In the genomic region with DNA sequence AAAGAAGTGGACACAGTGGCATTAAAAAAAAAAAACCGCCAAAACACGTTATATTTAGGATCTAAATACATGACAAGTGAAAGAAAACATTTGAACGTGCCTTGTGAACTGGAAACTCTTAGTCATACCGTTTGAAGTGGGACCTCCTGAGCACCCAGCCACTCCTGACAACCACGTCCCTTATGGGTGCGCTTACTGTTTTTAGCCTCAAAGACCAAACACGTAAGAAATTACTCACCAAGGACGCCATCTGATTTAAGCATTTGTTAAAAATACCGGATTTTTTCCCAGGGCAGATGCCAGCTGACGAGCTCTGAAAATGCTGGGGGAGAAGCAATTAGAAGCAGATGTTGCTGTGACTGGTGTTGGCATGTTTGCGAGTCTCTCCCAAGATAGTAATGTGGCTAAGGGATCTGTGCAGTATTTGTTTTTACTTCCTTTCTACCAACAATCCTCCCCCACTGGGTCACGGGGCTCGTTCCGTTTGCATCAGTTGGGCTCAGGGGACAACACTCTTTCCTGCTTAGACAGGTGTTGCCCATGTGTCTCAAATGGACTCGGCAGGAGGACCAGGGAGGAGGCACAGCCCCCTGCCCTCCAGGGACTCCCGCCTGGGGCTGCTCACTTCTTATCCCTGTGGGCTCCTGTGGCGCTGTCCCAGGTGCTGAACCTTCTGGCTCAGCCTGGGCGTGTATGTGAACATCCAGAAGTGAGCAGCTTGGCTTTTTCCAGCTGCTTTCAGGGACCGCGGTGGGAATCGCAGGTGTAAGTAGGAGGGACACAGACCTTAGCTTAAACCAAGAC, we compare ENCODE assay signal across 9 cellular contexts.
DNase-seq lines count a peak whose midpoint lies in the region; ATAC-seq and TF ChIP-seq lines count a peak whose summit lies in the region.
"Had no signal": no experiment of that assay in that cellular context is flagged by ENCODE, and none has a peak within 500 bp of the region (broad histone marks: within the 10 kb centered on the region; RNA-seq: fewer than 3 reads in every experiment).

No MANE protein-coding gene starts in this region.

- DNase-seq in CMK (ENCODE audit: low read depth) (peak; percentile 26), GM20000 (ENCODE audit: low spot score) (peak; percentile 77), HuH-7 (ENCODE audit: low spot score) (peak; percentile 67), SJSA1 (ENCODE audit: low read depth in 1 of 2, low spot score in 2 of 2) (peak; percentile 83 to 91), iPS DF 4.7 (ENCODE audit: extremely low read depth, low spot score) (peak; percentile 46)
- peak; percentile 50 for DNase-seq in activated naive CD4-positive, alpha-beta T cell treated with anti-CD3 and anti-CD28 coated beads, Interleukin-2, amount 50 U/mL, for 16 hours
- peak; percentile 47 for DNase-seq in stimulated activated CD4-positive, alpha-beta T cell treated with anti-CD3 and anti-CD28 coated beads, Interleukin-4, amount 100 ng/mL, for 24 hours

- H3K27me3 ChIP-seq in SJSA1 (replicated peaks) = no peaks in the 10 kb centered on the region

- H3K9me3 ChIP-seq in SJSA1 (replicated peaks) = no peaks in the 10 kb centered on the region

- no peak for TF ChIP-seq CTCF in GM20000 (IDR thresholded peaks at IDR 0.05; ENCODE audit: extremely low read depth, missing control alignments)

- H3K4me3 ChIP-seq in SJSA1 = no peak overlapping the region

- peak overlapping the region; percentile 71 for H3K27ac ChIP-seq in SJSA1
- H3K27ac ChIP-seq: parathyroid adenoma had no signal

- ATAC-seq in HG03196 (IDR thresholded peaks at IDR 0.05; ENCODE audit: unreplicated experiment) = no peak

- H3K36me3 ChIP-seq in SJSA1 = no peaks in the 10 kb centered on the region

- H3K4me1 ChIP-seq in SJSA1 (replicated peaks) = peaks cover 23% of the 10 kb centered on the region
- H3K4me1 ChIP-seq: parathyroid adenoma had no signal

Comparison
In these comparisons a context has a peak if more than half of its experiments do, and no peak if none do; other contexts are left out.
1. DNase-seq: peak in every context shown above with its lines; median percentile 87 in SJSA1; 77 in GM20000; 67 in HuH-7; 50 in activated naive CD4-positive, alpha-beta T cell treated with anti-CD3 and anti-CD28 coated beads, Interleukin-2, amount 50 U/mL, for 16 hours; 47 in stimulated activated CD4-positive, alpha-beta T cell treated with anti-CD3 and anti-CD28 coated beads, Interleukin-4, amount 100 ng/mL, for 24 hours; 46 in iPS DF 4.7; 26 in CMK.